Comparison of ENCODE assay signal across 2 cellular contexts in genomic region chr4:150116506-150116905, GRCh38.
TF ChIP-seq lines count a peak whose summit lies in the region.

No MANE protein-coding gene starts in this region.

TF ChIP-seq in A549, 52 proteins besides CTCF, POLR2A, EP300 and RAD21:
- no peak for TF ChIP-seq RNF2 (IDR thresholded peaks at IDR 0.05; ENCODE audit: borderline replicate concordance, low read depth)
- TF ChIP-seq POLR2AphosphoS2 (conservative IDR thresholded peaks at IDR 0.05; ENCODE audit: low read length) = no peak
- no peak for TF ChIP-seq RFX5 (IDR thresholded peaks at IDR 0.05)
- TF ChIP-seq MAZ (IDR thresholded peaks at IDR 0.05; ENCODE audit: borderline replicate concordance, low read depth, low read length) = no peak
- no peak for TF ChIP-seq RARB (CRISPR knock-in tag; IDR thresholded peaks at IDR 0.05)
- TF ChIP-seq NPAS2 (CRISPR knock-in tag; IDR thresholded peaks at IDR 0.05; ENCODE audit: borderline replicate concordance) = no peak
- no peak for TF ChIP-seq ESRRA (IDR thresholded peaks at IDR 0.05; ENCODE audit: borderline replicate concordance, low read length)
- TF ChIP-seq PHF8 (IDR thresholded peaks at IDR 0.05; ENCODE audit: borderline replicate concordance, low read depth) = no peak
- TF ChIP-seq EHF (CRISPR knock-in tag; IDR thresholded peaks at IDR 0.05) = no peak
- no peak for TF ChIP-seq TFCP2L1 (CRISPR knock-in tag; IDR thresholded peaks at IDR 0.05)
- TF ChIP-seq CBX8 (IDR thresholded peaks at IDR 0.05) = no peak
- TF ChIP-seq NFE2L2 (conservative IDR thresholded peaks at IDR 0.05; ENCODE audit: low read length) = no peak
- TF ChIP-seq REST (IDR thresholded peaks at IDR 0.05) = no peak
- no peak for TF ChIP-seq KDM1A (IDR thresholded peaks at IDR 0.05; ENCODE audit: low read depth)
- no peak for TF ChIP-seq FOSB (CRISPR knock-in tag; IDR thresholded peaks at IDR 0.05)
- no peak for TF ChIP-seq MAFK (IDR thresholded peaks at IDR 0.05; ENCODE audit: partially characterized antibody)
- TF ChIP-seq JUN (IDR thresholded peaks at IDR 0.05) = no peak

TF ChIP-seq in H1, 55 proteins besides CTCF, POLR2A, EP300 and RAD21:
- TF ChIP-seq RXRA (IDR thresholded peaks at IDR 0.05; ENCODE audit: insufficient read depth, low read depth, low read length) = no peak
- TF ChIP-seq SIN3A (conservative IDR thresholded peaks at IDR 0.05 in 1 of 2, IDR thresholded peaks at IDR 0.05 in 1 of 2; ENCODE audit: low read depth in 1 of 2, low read length in 2 of 2) = no peak
- no peak for TF ChIP-seq GTF2F1 (IDR thresholded peaks at IDR 0.05; ENCODE audit: borderline replicate concordance, low read depth, low read length)
- TF ChIP-seq RFX5 (IDR thresholded peaks at IDR 0.05; ENCODE audit: borderline replicate concordance, low read depth, low read length) = no peak
- no peak for TF ChIP-seq SP1 (IDR thresholded peaks at IDR 0.05; ENCODE audit: low read depth, low read length)
- no peak for TF ChIP-seq MAX (IDR thresholded peaks at IDR 0.05)
- TF ChIP-seq HDAC2 (IDR thresholded peaks at IDR 0.05; ENCODE audit: borderline replicate concordance in 1 of 2, low read depth in 2 of 2, low read length in 2 of 2) = no peak
- TF ChIP-seq NANOG (IDR thresholded peaks at IDR 0.05; ENCODE audit: insufficient read depth, low read depth, low read length, poor library complexity, severe bottlenecking) = no peak
- no peak for TF ChIP-seq USF2 (IDR thresholded peaks at IDR 0.05; ENCODE audit: low read length)
- TF ChIP-seq FOSL1 (IDR thresholded peaks at IDR 0.05; ENCODE audit: insufficient read depth, low read depth, low read length) = no peak
- no peak for TF ChIP-seq CTBP2 (IDR thresholded peaks at IDR 0.05; ENCODE audit: borderline replicate concordance, insufficient read depth, insufficient read length, low read length)
- no peak for TF ChIP-seq TCF12 (IDR thresholded peaks at IDR 0.05; ENCODE audit: low read depth, low read length)
